In genomic region chr15:78747877-78748276, GRCh38 we compare ENCODE assay signal across 7 cellular contexts.
DNase-seq lines count a peak whose midpoint lies in the region; ATAC-seq and TF ChIP-seq lines count a peak whose summit lies in the region.
"Not testable (repeated sequence)": the region's sequence is repeated elsewhere in the genome, so short reads cannot be mapped to it uniquely, and the experiment has no call there.

No MANE protein-coding gene starts in this region.

- H3K27me3 ChIP-seq in tibial artery: not testable (repeated sequence)

- not testable (repeated sequence) for H3K27ac ChIP-seq in HEK293 (ENCODE audit: extremely low read depth, low read depth, low read length); tibial artery

- not testable (repeated sequence) for H3K36me3 ChIP-seq in HEK293 (ENCODE audit: control insufficient read depth in 2 of 2, insufficient read depth in 1 of 2, low read length in 2 of 2); tibial artery

- not testable (repeated sequence) for TF ChIP-seq CTCF in HEK293 (tag by site-specific recombination; IDR thresholded peaks at IDR 0.05); tibial artery (IDR thresholded peaks at IDR 0.05)

- intact Hi-C loops in sciatic nerve (cut with DNase I); tibial artery (cut with DNase I; ENCODE audit: low total_unique reads): not testable (repeated sequence)

- H3K9me3 ChIP-seq in HEK293 (ENCODE audit: control insufficient read depth, insufficient read depth, low read depth, low read length); tibial artery: not testable (repeated sequence)

- H3K4me3 ChIP-seq in HEK293 (ENCODE audit: low read depth, low read length); tibial artery: not testable (repeated sequence)

- ATAC-seq in left lobe of liver, sciatic nerve: not testable (repeated sequence)

- CTCF ChIA-PET in HEK293 (lab: Yijun Ruan, JAX): not testable (repeated sequence)

- DNase-seq in NCI-H82 (lab: John Stamatoyannopoulos, UW) (peak; percentile 24), left lobe of liver (ENCODE audit: low spot score) (peak; percentile 8), sciatic nerve (ENCODE audit: low spot score) (peak; percentile 10), tibial artery (peak; percentile 7 to 25), ureter (ENCODE audit: low spot score) (peak; percentile 25)
- DNase-seq in activated CD8-positive, alpha-beta memory T cell treated with anti-CD3 and anti-CD28 coated beads, Interleukin-2, amount 50 U/mL, for 48 hours: peak; percentile 4

- H3K4me1 ChIP-seq in HEK293 (ENCODE audit: control insufficient read depth, insufficient read depth, low read length): not testable (repeated sequence)
- H3K4me1 ChIP-seq in tibial artery: peaks cover 0 to 16% (median 4%) of the 10 kb centered on the region in 4 donors

- POLR2A ChIA-PET in HEK293 (lab: Yijun Ruan, JAX): not testable (repeated sequence)

TF ChIP-seq in HEK293, 187 proteins besides CTCF, POLR2A, EP300 and RAD21:
- peak; percentile 30; the same call in 1 of the 2 replicates for TF ChIP-seq ZBTB17 (tag by site-specific recombination; IDR thresholded peaks at IDR 0.05)
